19 cellular contexts compared by ENCODE assay signal in the genomic region with DNA sequence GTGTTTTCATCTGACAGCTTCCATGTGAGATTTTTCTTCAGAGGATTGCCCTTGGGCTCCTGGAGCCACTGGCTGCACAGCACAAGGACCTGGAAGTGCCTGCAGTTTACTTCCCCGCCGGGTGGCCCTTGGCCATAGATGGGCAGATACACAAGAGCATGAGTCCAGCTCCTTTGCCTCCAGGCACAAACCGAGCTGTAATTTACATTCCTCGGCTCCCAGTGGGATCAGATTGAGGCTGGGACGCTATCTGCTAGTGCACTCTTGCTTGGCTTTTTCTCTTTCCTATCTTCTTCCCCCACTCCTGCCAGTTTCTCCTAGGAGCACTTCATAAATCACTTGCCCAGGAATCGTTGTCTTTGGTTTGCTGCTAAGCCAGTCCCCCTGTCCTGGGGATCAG.
DNase-seq lines count a peak whose midpoint lies in the region; ATAC-seq and TF ChIP-seq lines count a peak whose summit lies in the region.
"Had no signal": no experiment of that assay in that cellular context is flagged by ENCODE, and none has a peak within 500 bp of the region (broad histone marks: within the 10 kb centered on the region; RNA-seq: fewer than 3 reads in every experiment).

No MANE protein-coding gene starts in this region.

- no peak for ATAC-seq in natural killer cell treated with Interleukin-12 subunit alpha and Interleukin-12 subunit beta and Interleukin-15 and Interleukin-18, amount 100 ng/mL, for 72 hours
- ATAC-seq: activated CD8-positive, alpha-beta T cell treated with anti-CD3 and anti-CD28 coated beads for 36 hours; activated T-cell treated with anti-CD3 and anti-CD28 coated beads, Interleukin-2, amount 50 U/mL, for 4 hours; esophagus mucosa had no signal

- peak; percentile 86 for DNase-seq in A172 (ENCODE audit: low spot score)
- DNase-seq in ELR (ENCODE audit: low read depth): peak; percentile 48
- DNase-seq in SK-MEL-5 (ENCODE audit: low read depth, low spot score): peak; percentile 50
- peak; percentile 41 for DNase-seq in glutamatergic neuron
- no peak for DNase-seq in KBM-7
- DNase-seq in activated naive CD4-positive, alpha-beta T cell (lab: John Stamatoyannopoulos, UW): no peak
- DNase-seq in type B pancreatic cell (ENCODE audit: extremely low spot score, unreplicated experiment): no peak
- no peak for DNase-seq in natural killer cell treated with Interleukin-12 subunit alpha and Interleukin-12 subunit beta and Interleukin-15 and Interleukin-18, amount 100 ng/mL, for 72 hours (ENCODE audit: low spot score)
- DNase-seq: activated CD8-positive, alpha-beta T cell treated with anti-CD3 and anti-CD28 coated beads for 36 hours; activated naive CD8-positive, alpha-beta T cell treated with anti-CD3 and anti-CD28 coated beads for 36 hours; activated T-cell treated with anti-CD3 and anti-CD28 coated beads, Interleukin-2, amount 50 U/mL, for 4 hours; GF-D8; hippocampal formation; kidney glomerular epithelial cell; midbrain; NCI-H2081 treated with DMSO at 0.1 percent for 48 hours; NCI-H524 treated with DMSO at 0.1 percent for 48 hours; stomach had no signal

- in situ Hi-C loops in SK-MEL-5 (cut with HindIII; ENCODE audit: low pct_unique_long_range_greater_than_20kb, low sequenced_read_pairs): no loop called here
- in situ Hi-C loops in KBM-7 (cut with MboI; ENCODE audit: low pct_unique_long_range_greater_than_20kb, low sequenced_read_pairs): no loop called here

- TF ChIP-seq CTCF in glutamatergic neuron (IDR thresholded peaks at IDR 0.05; ENCODE audit: partially characterized antibody, unreplicated experiment): no peak
- TF ChIP-seq CTCF in type B pancreatic cell (conservative IDR thresholded peaks at IDR 0.05): no peak

- H3K9me3 Mint-ChIP-seq in glutamatergic neuron (ENCODE audit: unreplicated experiment) (no peaks in the 10 kb centered on the region), type B pancreatic cell (no peaks in the 10 kb centered on the region)
- no peaks in the 10 kb centered on the region for H3K9me3 Mint-ChIP-seq in natural killer cell treated with Interleukin-12 subunit alpha and Interleukin-12 subunit beta and Interleukin-15 and Interleukin-18, amount 100 ng/mL, for 72 hours
- H3K9me3 Mint-ChIP-seq: activated CD8-positive, alpha-beta T cell treated with anti-CD3 and anti-CD28 coated beads for 36 hours; activated naive CD8-positive, alpha-beta T cell treated with anti-CD3 and anti-CD28 coated beads for 36 hours; activated T-cell treated with anti-CD3 and anti-CD28 coated beads, Interleukin-2, amount 50 U/mL, for 4 hours had no signal

- no peaks in the 10 kb centered on the region for H3K36me3 Mint-ChIP-seq in glutamatergic neuron (ENCODE audit: unreplicated experiment)
- H3K36me3 Mint-ChIP-seq in type B pancreatic cell: no peaks in the 10 kb centered on the region
- H3K36me3 Mint-ChIP-seq in natural killer cell treated with Interleukin-12 subunit alpha and Interleukin-12 subunit beta and Interleukin-15 and Interleukin-18, amount 100 ng/mL, for 72 hours: no peaks in the 10 kb centered on the region
- H3K36me3 Mint-ChIP-seq: activated naive CD8-positive, alpha-beta T cell treated with anti-CD3 and anti-CD28 coated beads for 36 hours had no signal

- peaks cover 7% of the 10 kb centered on the region for H3K4me1 Mint-ChIP-seq in glutamatergic neuron (ENCODE audit: low read depth, unreplicated experiment)
- H3K4me1 Mint-ChIP-seq in type B pancreatic cell (ENCODE audit: unreplicated experiment): peaks cover 29% of the 10 kb centered on the region
- H3K4me1 Mint-ChIP-seq in natural killer cell treated with Interleukin-12 subunit alpha and Interleukin-12 subunit beta and Interleukin-15 and Interleukin-18, amount 100 ng/mL, for 72 hours (ENCODE audit: low read depth in 2 of 2): no peaks in the 10 kb centered on the region
- H3K4me1 Mint-ChIP-seq: activated naive CD8-positive, alpha-beta T cell treated with anti-CD3 and anti-CD28 coated beads for 36 hours had no signal

- peaks cover 3% of the 10 kb centered on the region for H3K27me3 Mint-ChIP-seq in glutamatergic neuron (ENCODE audit: unreplicated experiment)
- H3K27me3 Mint-ChIP-seq in type B pancreatic cell: peaks cover 1% of the 10 kb centered on the region
- peaks cover 9 to 18% of the 10 kb centered on the region in 2 donors for H3K27me3 Mint-ChIP-seq in natural killer cell treated with Interleukin-12 subunit alpha and Interleukin-12 subunit beta and Interleukin-15 and Interleukin-18, amount 100 ng/mL, for 72 hours
- H3K27me3 Mint-ChIP-seq: activated CD8-positive, alpha-beta T cell treated with anti-CD3 and anti-CD28 coated beads for 36 hours had no signal

- H3K27ac Mint-ChIP-seq in glutamatergic neuron (ENCODE audit: unreplicated experiment): no peak overlapping the region
- no peak overlapping the region for H3K27ac Mint-ChIP-seq in type B pancreatic cell
- H3K27ac Mint-ChIP-seq in natural killer cell treated with Interleukin-12 subunit alpha and Interleukin-12 subunit beta and Interleukin-15 and Interleukin-18, amount 100 ng/mL, for 72 hours: no peak overlapping the region
- H3K27ac Mint-ChIP-seq: activated CD8-positive, alpha-beta T cell treated with anti-CD3 and anti-CD28 coated beads for 36 hours; activated naive CD8-positive, alpha-beta T cell treated with anti-CD3 and anti-CD28 coated beads for 36 hours had no signal

- H3K4me3 Mint-ChIP-seq in glutamatergic neuron (ENCODE audit: unreplicated experiment) (no peak overlapping the region), type B pancreatic cell (no peak overlapping the region)
- no peak overlapping the region for H3K4me3 Mint-ChIP-seq in natural killer cell treated with Interleukin-12 subunit alpha and Interleukin-12 subunit beta and Interleukin-15 and Interleukin-18, amount 100 ng/mL, for 72 hours
- H3K4me3 Mint-ChIP-seq: activated CD8-positive, alpha-beta T cell treated with anti-CD3 and anti-CD28 coated beads for 36 hours; activated naive CD8-positive, alpha-beta T cell treated with anti-CD3 and anti-CD28 coated beads for 36 hours; activated T-cell treated with anti-CD3 and anti-CD28 coated beads, Interleukin-2, amount 50 U/mL, for 4 hours had no signal

Comparison
In these comparisons a context has a peak if more than half of its experiments do, and no peak if none do; other contexts are left out.
1. DNase-seq: peak in A172 (single experiment), ELR (single experiment), SK-MEL-5 (single experiment) and glutamatergic neuron (single experiment); none in KBM-7 (single experiment), activated naive CD4-positive, alpha-beta T cell (0 of 4), type B pancreatic cell (single experiment) and natural killer cell treated with Interleukin-12 subunit alpha and Interleukin-12 subunit beta and Interleukin-15 and Interleukin-18, amount 100 ng/mL, for 72 hours (single experiment).